8 cellular contexts compared by ENCODE assay signal in the genomic region with DNA sequence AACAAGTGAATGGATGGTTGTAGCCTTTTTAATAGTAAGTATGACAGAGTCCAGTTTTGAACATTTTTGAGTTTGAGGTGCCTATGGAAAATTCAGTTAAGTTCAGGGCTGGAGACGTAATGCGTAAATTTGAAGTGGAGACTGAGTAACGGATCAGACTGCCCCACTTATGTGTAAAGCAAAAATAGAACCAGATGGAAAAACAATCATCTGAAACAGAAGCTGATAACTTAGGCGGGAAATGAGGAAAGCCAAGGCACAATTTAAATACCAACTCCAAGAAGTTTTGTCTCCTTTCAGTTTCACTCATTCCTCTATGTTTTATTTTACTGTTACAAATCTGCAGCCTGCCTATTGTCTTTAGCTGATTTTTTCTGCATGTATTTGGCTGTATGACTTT. TPM values are rescaled to one million over a fixed set of nuclear protein-coding genes. Genes with fewer than 3 reads are reported as not detected.
DNase-seq lines count a peak whose midpoint lies in the region; ATAC-seq and TF ChIP-seq lines count a peak whose summit lies in the region.

No MANE protein-coding gene starts in this region.

- peak overlapping the region; percentile 10 to 91 (median 88) for H3K4me3 Mint-ChIP-seq in CD4-positive, alpha-beta memory T cell

- H3K27ac Mint-ChIP-seq in CD4-positive, alpha-beta memory T cell = peak overlapping the region in 2 of 7 donors; percentile 44 to 67

- no peak for TF ChIP-seq EP300 in esophagus muscularis mucosa (IDR thresholded peaks at IDR 0.05)

- peaks cover 4% of the 10 kb centered on the region in 2 donors for H3K36me3 Mint-ChIP-seq in CD4-positive, alpha-beta memory T cell

- no peaks in the 10 kb centered on the region for H3K9me2 ChIP-seq in PC-3 (replicated peaks; ENCODE audit: low read length)

- no peaks in the 10 kb centered on the region for H3K27me3 ChIP-seq in CD4-positive, alpha-beta memory T cell (ENCODE audit: insufficient read depth, low read length)
- H3K27me3 ChIP-seq in PC-3 (ENCODE audit: low read length) (no peaks in the 10 kb centered on the region), esophagus muscularis mucosa (no peaks in the 10 kb centered on the region), neuron (ENCODE audit: insufficient read depth, low read length) (peaks cover 4% of the 10 kb centered on the region)

- peak overlapping the region; percentile 75; the same call in 1 of the 2 replicates for H3K9ac ChIP-seq in PC-3 (ENCODE audit: low read length)

- peak overlapping the region in 1 of 2 donors; percentile 1 for H3K4me3 ChIP-seq in CD4-positive, alpha-beta memory T cell (ENCODE audit: low read length in 2 of 2)
- H3K4me3 ChIP-seq in PC-3 (ENCODE audit: low read length) = peak overlapping the region; percentile 86
- H3K4me3 ChIP-seq in esophagus muscularis mucosa = peak overlapping the region; percentile 79 to 93 (median 90)
- peak overlapping the region; percentile 71 for H3K4me3 ChIP-seq in neuron (ENCODE audit: low read length)

- no peaks in the 10 kb centered on the region for H3K9me3 Mint-ChIP-seq in CD4-positive, alpha-beta memory T cell

- DNase-seq in CD4-positive, alpha-beta memory T cell = no peak
- DNase-seq in PC-3 = no peak
- no peak for DNase-seq in esophagus muscularis mucosa (ENCODE audit: extremely low spot score)
- DNase-seq in DMS153 (lab: John Stamatoyannopoulos, UW) = no peak
- DNase-seq in retina = no peak
- DNase-seq in NCI-H510A treated with DMSO at 0.1 percent for 48 hours (lab: John Stamatoyannopoulos, UW) = no peak

- H2AFZ ChIP-seq in PC-3 (ENCODE audit: low read length) = no peak overlapping the region
- no peak overlapping the region for H2AFZ ChIP-seq in neuron (ENCODE audit: low read depth, low read length)

- peaks cover 10% of the 10 kb centered on the region for H3K4me1 ChIP-seq in CD4-positive, alpha-beta memory T cell (ENCODE audit: insufficient read depth, low read length)
- peaks cover 17% of the 10 kb centered on the region for H3K4me1 ChIP-seq in PC-3 (ENCODE audit: insufficient read depth, low read length)
- peaks cover 15 to 46% (median 36%) of the 10 kb centered on the region in 4 donors for H3K4me1 ChIP-seq in esophagus muscularis mucosa
- H3K4me1 ChIP-seq in neuron (ENCODE audit: insufficient read depth, low read length) = peaks cover 9% of the 10 kb centered on the region

- H3K4me2 ChIP-seq in PC-3 (ENCODE audit: low read length) = peak overlapping the region; percentile 88

- no peaks in the 10 kb centered on the region for H4K20me1 ChIP-seq in PC-3 (ENCODE audit: low read length)

- no peak for TF ChIP-seq POLR2A in esophagus muscularis mucosa (IDR thresholded peaks at IDR 0.05; ENCODE audit: low read depth)

- H3K9me3 ChIP-seq in CD4-positive, alpha-beta memory T cell (ENCODE audit: control insufficient read depth in 1 of 2, low read length in 2 of 2) = no peaks in the 10 kb centered on the region
- H3K9me3 ChIP-seq in PC-3 (ENCODE audit: low read length) (no peaks in the 10 kb centered on the region), esophagus muscularis mucosa (no peaks in the 10 kb centered on the region), neuron (ENCODE audit: low read length) (no peaks in the 10 kb centered on the region)

- 34% methylated on average over 4 of the region's 4 CpGs for WGBS in esophagus muscularis mucosa

- H3F3A ChIP-seq in PC-3 (ENCODE audit: low read length, unreplicated experiment) = no peaks in the 10 kb centered on the region

- no peak for TF ChIP-seq CTCF in PC-3 (conservative IDR thresholded peaks at IDR 0.05; ENCODE audit: low read depth, low read length)
- TF ChIP-seq CTCF in esophagus muscularis mucosa (IDR thresholded peaks at IDR 0.05) = no peak

- POLR2A ChIA-PET in CD4-positive, alpha-beta memory T cell (lab: Charles Lee; ENCODE audit: partially characterized antibody) = no interaction called here
- POLR2A ChIA-PET in PC-3 (lab: Charles Lee; ENCODE audit: unreplicated experiment) = interaction anchor here (0.7 kb wide), 2 partner anchors 55 to 63 kb away, joined by 3 to 4 read pairs; no protein-coding TSS in a partner anchor

- ATAC-seq in PC-3 (no peak), HG03378 (IDR thresholded peaks at IDR 0.05; ENCODE audit: unreplicated experiment) (no peak)

- BruUV-seq in PC-3 (replicated peaks; lab: Mats Ljungman, UMichigan) = no TSS peak

- no peak overlapping the region for H3K27ac ChIP-seq in CD4-positive, alpha-beta memory T cell (ENCODE audit: low read depth, low read length)
- H3K27ac ChIP-seq in PC-3 (ENCODE audit: low read length) (no peak overlapping the region), esophagus muscularis mucosa (replicated peaks in 1 of 4) (peak overlapping the region in 3 of 4 donors; percentile 13 to 86 (median 81))

- H3K27me3 Mint-ChIP-seq in CD4-positive, alpha-beta memory T cell = peaks cover under 1 to 4% of the 10 kb centered on the region in 2 donors

- CTCF ChIA-PET in CD4-positive, alpha-beta memory T cell (lab: Charles Lee; ENCODE audit: partially characterized antibody) = interaction anchor here (0.9 to 1.7 kb wide), 5 partner anchors 10 to 194 kb away, joined by 3 to 7 read pairs (median 3); a partner anchor contains a TSS
- CTCF ChIA-PET in PC-3 (lab: Charles Lee) = no interaction called here

- peaks cover 21 to 36% (median 28%) of the 10 kb centered on the region in 4 donors for H3K4me1 Mint-ChIP-seq in CD4-positive, alpha-beta memory T cell

- H3K36me3 ChIP-seq in CD4-positive, alpha-beta memory T cell (ENCODE audit: insufficient read depth, low read length) = no peaks in the 10 kb centered on the region
- H3K36me3 ChIP-seq in PC-3 (ENCODE audit: low read depth, low read length) = peaks cover 8% of the 10 kb centered on the region; the same call in 1 of the 2 replicates
- peaks cover 0 to 8% (median 2%) of the 10 kb centered on the region in 4 donors for H3K36me3 ChIP-seq in esophagus muscularis mucosa
- H3K36me3 ChIP-seq in neuron (ENCODE audit: insufficient read depth, low read length) = peaks cover 16% of the 10 kb centered on the region

- intact Hi-C loops in CD4-positive, alpha-beta memory T cell (cut with micrococcal nuclease) = loop anchor here (5.0 to 10.0 kb wide), 2 partner anchors 675 to 1328 kb away; a partner anchor contains a TSS
- intact Hi-C loops in PC-3 (cut with micrococcal nuclease) = loop anchor here (1.0 to 10.0 kb wide), 2 partner anchors 8 to 138 kb away; no protein-coding TSS in a partner anchor
- intact Hi-C loops in esophagus muscularis mucosa (cut with DNase I) = no loop called here

- peaks cover 44% of the 10 kb centered on the region for H3K79me2 ChIP-seq in PC-3 (ENCODE audit: low read length)

RNA-seq across cellular contexts. Expression of a gene that starts 1.2 kb away (rescaled TPM):
- total RNA-seq in CD4-positive, alpha-beta memory T cell = 1 to 10 TPM; 7.4 to 7.5 TPM
- 1 to 10 TPM; 5.1 to 7.4 TPM for polyA plus RNA-seq in CD4-positive, alpha-beta memory T cell
- total RNA-seq in PC-3 (2014; rRNA removed) (17.3 and 17.7 TPM in 2 replicates), esophagus muscularis mucosa (10 to 100 TPM; 56.5 to 99.7 (median 77.3) TPM)

RNA-seq across cellular contexts. Expression of a gene that starts 14.2 kb away (rescaled TPM):
- under 1 TPM in 1 of 2 experiments, not detected in 1; 0.44 TPM for total RNA-seq in CD4-positive, alpha-beta memory T cell
- not detected for polyA plus RNA-seq in CD4-positive, alpha-beta memory T cell
- total RNA-seq in PC-3 (2014; rRNA removed) = not detected in 2 replicates
- total RNA-seq in esophagus muscularis mucosa = 1 to 10 TPM; 3.2 to 7.5 (median 5.4) TPM

RNA-seq across cellular contexts. Expression of a gene that starts 16.7 kb away (rescaled TPM):
- under 1 TPM; 0.30 to 0.41 TPM for total RNA-seq in CD4-positive, alpha-beta memory T cell
- under 1 TPM in 1 of 2 donors, not detected in 1; 0.08 TPM for polyA plus RNA-seq in CD4-positive, alpha-beta memory T cell
- total RNA-seq in PC-3 (2014; rRNA removed) = 0.58 and 1.1 TPM in 2 replicates
- 1 to 10 TPM in 1 of 4 donors, under 1 TPM in 3; 0.17 to 1.2 (median 0.54) TPM for total RNA-seq in esophagus muscularis mucosa

Comparison
In these comparisons a context has a peak if more than half of its experiments do, and no peak if none do; other contexts are left out.
1. H3K27ac ChIP-seq: peak in esophagus muscularis mucosa (3 of 4); none in CD4-positive, alpha-beta memory T cell (single experiment) and PC-3 (single experiment).